21 cellular contexts compared by ENCODE assay signal in genomic region chr11:68538025-68538424, GRCh38.
A peak's percentile ranks its signal among the peaks of the same experiment; 100 is the strongest.
DNase-seq lines count a peak whose midpoint lies in the region; ATAC-seq and TF ChIP-seq lines count a peak whose summit lies in the region.
"Had no signal": no experiment of that assay in that cellular context is flagged by ENCODE, and none has a peak within 500 bp of the region (broad histone marks: within the 10 kb centered on the region; RNA-seq: fewer than 3 reads in every experiment).

No MANE protein-coding gene starts in this region.

- no peaks in the 10 kb centered on the region for H4K20me1 ChIP-seq in mammary epithelial cell (ENCODE audit: insufficient read depth, low read length)

- H3K36me3 Mint-ChIP-seq in MCF 10A (ENCODE audit: insufficient read depth, unreplicated experiment) (peaks cover 75% of the 10 kb centered on the region), glutamatergic neuron (ENCODE audit: unreplicated experiment) (peaks cover 6% of the 10 kb centered on the region)

- H3K9me3 Mint-ChIP-seq in MCF 10A (ENCODE audit: unreplicated experiment): no peaks in the 10 kb centered on the region
- H3K9me3 Mint-ChIP-seq in glutamatergic neuron (ENCODE audit: unreplicated experiment): peaks cover 4% of the 10 kb centered on the region

- H3K4me1 ChIP-seq in mammary epithelial cell (ENCODE audit: insufficient read depth, low read length) (no peaks in the 10 kb centered on the region), Panc1 (ENCODE audit: control insufficient read depth, insufficient read depth, low read length) (no peaks in the 10 kb centered on the region), suprapubic skin (peaks cover 13% of the 10 kb centered on the region)
- H3K4me1 ChIP-seq: SJCRH30 had no signal

- no peak overlapping the region for H3K4me3 ChIP-seq in mammary epithelial cell (replicated peaks in 1 of 3; ENCODE audit: insufficient read depth in 1 of 3, low read depth in 2 of 3, low read length in 3 of 3)
- H3K4me3 ChIP-seq in Panc1 (ENCODE audit: low read depth in 2 of 2, low read length in 2 of 2): no peak overlapping the region
- no peak overlapping the region for H3K4me3 ChIP-seq in suprapubic skin
- H3K4me3 ChIP-seq: GM23248, SJCRH30 had no signal

- POLR2A ChIA-PET in MCF 10A (lab: Yijun Ruan, JAX): interaction anchor here (0.6 to 0.7 kb wide), 2 partner anchors 17 to 34 kb away, joined by 3 read pairs; no protein-coding TSS in a partner anchor
- POLR2A ChIA-PET in Panc1 (lab: Charles Lee): interaction anchor here (0.7 kb wide), 1 partner anchor 185 kb away, joined by 4 read pairs; no protein-coding TSS in a partner anchor
- POLR2A ChIA-PET in HEK293T (lab: Yijun Ruan, JAX): no interaction called here

- intact Hi-C loops in MCF 10A (cut with micrococcal nuclease): no loop called here
- intact Hi-C loops in mammary epithelial cell (cut with micrococcal nuclease): no loop called here
- intact Hi-C loops in Panc1 (cut with micrococcal nuclease; ENCODE audit: unreplicated experiment): no loop called here

- CTCF ChIA-PET in MCF 10A (lab: Yijun Ruan, JAX) (no interaction called here), mammary epithelial cell (lab: Charles Lee; ENCODE audit: low non-redundant PET) (no interaction called here), Panc1 (lab: Charles Lee) (no interaction called here), HEK293T (lab: Yijun Ruan, JAX) (no interaction called here)

- H3K9ac ChIP-seq in mammary epithelial cell (ENCODE audit: insufficient read depth, low read length): no peak overlapping the region
- H3K9ac ChIP-seq: GM23248 had no signal

- TF ChIP-seq EP300 in suprapubic skin (IDR thresholded peaks at IDR 0.05): no peak

- ATAC-seq in Panc1: no peak
- ATAC-seq in GM21367 (IDR thresholded peaks at IDR 0.05; ENCODE audit: unreplicated experiment): no peak

- no peak for TF ChIP-seq POLR2A in suprapubic skin (IDR thresholded peaks at IDR 0.05)

- 97% methylated on average over 6 of the region's 6 CpGs for WGBS in mammary epithelial cell (ENCODE audit: low coverage, missing lambda C conversion rate)
- 91% methylated on average over 6 of the region's 6 CpGs for WGBS in suprapubic skin

- no peak overlapping the region for H2AFZ ChIP-seq in mammary epithelial cell (ENCODE audit: low read depth, low read length)
- H2AFZ ChIP-seq: GM23248 had no signal

- H3K4me3 Mint-ChIP-seq in MCF 10A (ENCODE audit: unreplicated experiment): no peak overlapping the region
- no peak overlapping the region for H3K4me3 Mint-ChIP-seq in glutamatergic neuron (ENCODE audit: unreplicated experiment)
- H3K4me3 Mint-ChIP-seq: B cell, H9 had no signal

- H3K27ac ChIP-seq in mammary epithelial cell (ENCODE audit: insufficient read depth, low read depth, low read length) (no peak overlapping the region), Panc1 (ENCODE audit: low read length) (no peak overlapping the region), suprapubic skin (no peak overlapping the region)
- H3K27ac ChIP-seq: GM23248, SJCRH30 had no signal

- TF ChIP-seq CTCF in MCF 10A (IDR thresholded peaks at IDR 0.05; ENCODE audit: unreplicated experiment) (no peak), mammary epithelial cell (conservative IDR thresholded peaks at IDR 0.05 in 1 of 2, IDR thresholded peaks at IDR 0.05 in 1 of 2; ENCODE audit: extremely low read depth in 1 of 2, insufficient read depth in 1 of 2, low read depth in 1 of 2, low read length in 2 of 2) (no peak), Panc1 (IDR thresholded peaks at IDR 0.05) (no peak), glutamatergic neuron (IDR thresholded peaks at IDR 0.05; ENCODE audit: partially characterized antibody, unreplicated experiment) (no peak), suprapubic skin (IDR thresholded peaks at IDR 0.05) (no peak)

- H3K27me3 ChIP-seq in mammary epithelial cell (ENCODE audit: insufficient read depth, low read length) (no peaks in the 10 kb centered on the region), Panc1 (ENCODE audit: control insufficient read depth, insufficient read depth, low read length) (no peaks in the 10 kb centered on the region), suprapubic skin (no peaks in the 10 kb centered on the region)
- H3K27me3 ChIP-seq: SJCRH30 had no signal

- no peaks in the 10 kb centered on the region for H3K27me3 Mint-ChIP-seq in MCF 10A (ENCODE audit: insufficient read depth, unreplicated experiment)
- H3K27me3 Mint-ChIP-seq in glutamatergic neuron (ENCODE audit: unreplicated experiment): peaks cover 10% of the 10 kb centered on the region
- H3K27me3 Mint-ChIP-seq: B cell had no signal

- no peak overlapping the region for H3K4me2 ChIP-seq in mammary epithelial cell (ENCODE audit: insufficient read depth, low read depth, low read length)

- DNase-seq in MCF 10A (ENCODE audit: unreplicated experiment): no peak
- DNase-seq in mammary epithelial cell: no peak
- no peak for DNase-seq in Panc1 (ENCODE audit: low read depth, low spot score)
- DNase-seq in glutamatergic neuron: no peak
- no peak for DNase-seq in suprapubic skin (ENCODE audit: low spot score in 2 of 2)
- DNase-seq in HEK293T (ENCODE audit: extremely low spot score): no peak
- DNase-seq: DMS 273 treated with DMSO at 0.1 percent for 48 hours; DND-41; GM23248; H9; KBM-7; NCI-H1092 treated with DMSO at 0.1 percent for 48 hours; NCI-H1436 treated with DMSO at 0.1 percent for 48 hours; NCI-H1930; NCI-H226; NCI-H524; NCI-H774; NK-92 treated with Interleukin-12 subunit alpha and Interleukin-12 subunit beta, amount 100 ng/mL, for 24 hours; SJCRH30 had no signal

- dilution Hi-C loops in mammary epithelial cell (cut with HindIII; ENCODE audit: low sequenced_read_pairs): no loop called here

- H3K4me1 Mint-ChIP-seq in MCF 10A (ENCODE audit: insufficient read depth, unreplicated experiment) (peaks cover 19% of the 10 kb centered on the region), glutamatergic neuron (ENCODE audit: low read depth, unreplicated experiment) (peaks cover 2% of the 10 kb centered on the region)

- no peaks in the 10 kb centered on the region for H3K9me3 ChIP-seq in mammary epithelial cell (replicated peaks; ENCODE audit: insufficient read depth, low read length)
- H3K9me3 ChIP-seq in Panc1 (ENCODE audit: control insufficient read depth, insufficient read depth, low read depth, low read length): no peaks in the 10 kb centered on the region
- no peaks in the 10 kb centered on the region for H3K9me3 ChIP-seq in suprapubic skin
- H3K9me3 ChIP-seq: SJCRH30 had no signal

- in situ Hi-C loops in mammary epithelial cell (cut with MboI; ENCODE audit: low sequenced_read_pairs in 2 of 2) (no loop called here), Panc1 (cut with HindIII; ENCODE audit: low pct_unique_long_range_greater_than_20kb, low sequenced_read_pairs) (no loop called here)

- H3K27ac Mint-ChIP-seq in MCF 10A (ENCODE audit: low read depth, unreplicated experiment) (no peak overlapping the region), glutamatergic neuron (ENCODE audit: unreplicated experiment) (peak overlapping the region; percentile 1)
- H3K27ac Mint-ChIP-seq: B cell, H9 had no signal

- BruUV-seq in MCF 10A (replicated peaks; lab: Mats Ljungman, UMichigan) (TSS peak; percentile 17), mammary epithelial cell (replicated peaks; lab: Mats Ljungman, UMichigan) (no TSS peak), Panc1 (replicated peaks; lab: Mats Ljungman, UMichigan) (TSS peak; percentile 9)

- H3K36me3 ChIP-seq in mammary epithelial cell (ENCODE audit: insufficient read depth, low read length): peaks cover 7% of the 10 kb centered on the region
- H3K36me3 ChIP-seq in Panc1 (ENCODE audit: control insufficient read depth, insufficient read depth, low read length): peaks cover 17% of the 10 kb centered on the region
- peaks cover 37% of the 10 kb centered on the region for H3K36me3 ChIP-seq in suprapubic skin

- H3K79me2 ChIP-seq in mammary epithelial cell (ENCODE audit: insufficient read depth, low read length): peaks cover 87% of the 10 kb centered on the region

TF ChIP-seq in HEK293T, 16 proteins besides CTCF, POLR2A, EP300 and RAD21:
- TF ChIP-seq SUZ12 (IDR thresholded peaks at IDR 0.05) (no peak), NFRKB (IDR thresholded peaks at IDR 0.05) (no peak), ELF4 (IDR thresholded peaks at IDR 0.05) (no peak), FOXK2 (IDR thresholded peaks at IDR 0.05) (no peak), HDGF (IDR thresholded peaks at IDR 0.05; ENCODE audit: borderline replicate concordance) (no peak), L3MBTL2 (conservative IDR thresholded peaks at IDR 0.05) (no peak), LEF1 (IDR thresholded peaks at IDR 0.05; ENCODE audit: borderline replicate concordance) (no peak), CTBP1 (IDR thresholded peaks at IDR 0.05; ENCODE audit: borderline replicate concordance) (no peak), FOXA1 (IDR thresholded peaks at IDR 0.05) (no peak), ZNF384 (IDR thresholded peaks at IDR 0.05) (no peak), FOXM1 (IDR thresholded peaks at IDR 0.05; ENCODE audit: borderline replicate concordance) (no peak), PKNOX1 (IDR thresholded peaks at IDR 0.05) (no peak), SP1 (IDR thresholded peaks at IDR 0.05) (no peak), ARNT (IDR thresholded peaks at IDR 0.05) (no peak), TARDBP (IDR thresholded peaks at IDR 0.05) (no peak), BHLHE40 (IDR thresholded peaks at IDR 0.05; ENCODE audit: borderline replicate concordance) (no peak)
